9 cellular contexts compared by ENCODE assay signal in genomic region chr10:132407846-132408278, GRCh38. TPM values are rescaled to one million over a fixed set of nuclear protein-coding genes. Genes with fewer than 3 reads are reported as not detected.
DNase-seq lines count a peak whose midpoint lies in the region; ATAC-seq and TF ChIP-seq lines count a peak whose summit lies in the region.
"Had no signal": no experiment of that assay in that cellular context is flagged by ENCODE, and none has a peak within 500 bp of the region (broad histone marks: within the 10 kb centered on the region; RNA-seq: fewer than 3 reads in every experiment).

No MANE protein-coding gene starts in this region.

- no peaks in the 10 kb centered on the region for H3K9me3 ChIP-seq in IMR-90 (ENCODE audit: control insufficient read depth, insufficient read depth, low read length)

- peak; percentile 29 for DNase-seq in IMR-90
- peak; percentile 65 for DNase-seq in dermis blood vessel endothelial cell
- peak; percentile 96 for DNase-seq in mesendoderm
- DNase-seq in NOMO-1 treated with dmso at 0.1 percent for 144 hours (lab: John Stamatoyannopoulos, UW; ENCODE audit: unreplicated experiment), result no peak
- DNase-seq in DMS114 treated with DMSO at 0.1 percent for 48 hours (lab: John Stamatoyannopoulos, UW; ENCODE audit: unreplicated experiment), result no peak
- no peak for DNase-seq in pons (ENCODE audit: low spot score)

- intact Hi-C loops in IMR-90 (cut with micrococcal nuclease), result no loop called here

- WGBS in IMR-90 (ENCODE audit: extremely low coverage in 2 of 2, insufficient read length in 1 of 2), 2 experiments, result 28% methylated on average over 10 of the region's 17 CpGs; no CpG with 5 or more reads in 1 of the 2 experiments
- whole genome bisulfite sequencing in mesendoderm (ENCODE audit: extremely low coverage, insufficient coverage, low lambda C conversion rate), result no CpG with 5 or more reads among the region's 17 CpGs

- peak overlapping the region; percentile 88 for H4K5ac ChIP-seq in IMR-90 (ENCODE audit: low read depth, low read length)
- H4K5ac ChIP-seq in mesendoderm (ENCODE audit: low read length), result no peak overlapping the region

- H2BK120ac ChIP-seq in IMR-90 (ENCODE audit: low read depth, low read length) (peak overlapping the region; percentile 60; the same call in 1 of the 2 replicates), mesendoderm (ENCODE audit: low read depth, low read length) (peak overlapping the region; percentile 56)

- no TSS peak for BruUV-seq in IMR-90 (replicated peaks; lab: Mats Ljungman, UMichigan)

- no peak overlapping the region for H2BK20ac ChIP-seq in IMR-90 (ENCODE audit: low read depth, low read length)

- no peak overlapping the region for H2BK15ac ChIP-seq in IMR-90 (ENCODE audit: low read depth, low read length)
- no peak overlapping the region for H2BK15ac ChIP-seq in mesendoderm (replicated peaks; ENCODE audit: low read depth)

- H3K9me1 ChIP-seq in IMR-90 (ENCODE audit: insufficient read depth, low read length), result peaks cover 2% of the 10 kb centered on the region; the same call in 1 of the 2 replicates

- H3K56ac ChIP-seq in IMR-90 (ENCODE audit: extremely low read depth, insufficient read depth, low read length) (no peak overlapping the region), mesendoderm (ENCODE audit: low read length) (peak overlapping the region; percentile 74)

- no peak for TF ChIP-seq POLR2A in IMR-90 (IDR thresholded peaks at IDR 0.05; ENCODE audit: low read depth, low read length)

- TF ChIP-seq CTCF in 22Rv1 (IDR thresholded peaks at IDR 0.05) (no peak), IMR-90 (conservative IDR thresholded peaks at IDR 0.05; ENCODE audit: low read depth, low read length) (no peak)

- H4K20me1 ChIP-seq in IMR-90 (ENCODE audit: insufficient read depth, low read length), result 0 out of 2 replicates have a peak, but pooled peaks cover 7% of the 10 kb centered on the region

- H3K4ac ChIP-seq in IMR-90 (ENCODE audit: low read depth, low read length), result peak overlapping the region; percentile 65
- H3K4ac ChIP-seq in mesendoderm (ENCODE audit: low read depth, low read length), result peak overlapping the region; percentile 57

- peak overlapping the region; percentile 20 for H2BK5ac ChIP-seq in IMR-90 (ENCODE audit: low read depth, low read length, poor library complexity, severe bottlenecking)
- peak overlapping the region; percentile 10 for H2BK5ac ChIP-seq in mesendoderm (ENCODE audit: low read length)

- H3K14ac ChIP-seq in IMR-90 (replicated peaks; ENCODE audit: low read depth, low read length), result 0 out of 2 replicates have a peak overlapping the region, but pooled peaks have one; percentile 15

- dilution Hi-C loops in IMR-90 (cut with HindIII; ENCODE audit: low sequenced_read_pairs, unreplicated experiment), result no loop called here

- H2AK9ac ChIP-seq in IMR-90 (replicated peaks; ENCODE audit: low read depth, low read length, poor library complexity), result peak overlapping the region; percentile 17

- H4K91ac ChIP-seq in IMR-90 (ENCODE audit: insufficient read depth, low read depth, low read length), result peak overlapping the region; percentile 41; the same call in 1 of the 2 replicates

- peaks cover 7% of the 10 kb centered on the region for H3K79me2 ChIP-seq in mesendoderm (ENCODE audit: control insufficient read depth, insufficient read depth, low read length)

- H2AK5ac ChIP-seq in IMR-90 (ENCODE audit: low read depth, low read length) (no peak overlapping the region), mesendoderm (ENCODE audit: low read length) (no peak overlapping the region)

- in situ Hi-C loops in IMR-90 (cut with MboI; ENCODE audit: low sequenced_read_pairs), result no loop called here

- CTCF ChIA-PET in IMR-90 (lab: Yijun Ruan, JAX), result no interaction called here

- peak overlapping the region; percentile 72 to 92 for H4K8ac ChIP-seq in IMR-90 (ENCODE audit: low read depth in 2 of 2, low read length in 2 of 2)
- no peak overlapping the region for H4K8ac ChIP-seq in mesendoderm (ENCODE audit: low read depth, low read length)

- H3K23ac ChIP-seq in IMR-90 (ENCODE audit: low read depth, low read length), result no peak overlapping the region
- H3K23ac ChIP-seq in mesendoderm (ENCODE audit: low read length), result no peak overlapping the region

- H3K27ac ChIP-seq in 22Rv1 (peak overlapping the region; percentile 91), IMR-90 (ENCODE audit: insufficient read depth, low read length) (peak overlapping the region; percentile 20), mesendoderm (ENCODE audit: low read depth, low read length) (peak overlapping the region; percentile 71)
- H3K27ac ChIP-seq: SK-N-MC had no signal

- POLR2A ChIA-PET in IMR-90 (lab: Charles Lee; ENCODE audit: unreplicated experiment), result no interaction called here

- H3K36me3 ChIP-seq in IMR-90 (ENCODE audit: control insufficient read depth, insufficient read depth, low read length), result peaks cover 18% of the 10 kb centered on the region; the same call in 1 of the 2 replicates
- no peaks in the 10 kb centered on the region for H3K36me3 ChIP-seq in mesendoderm (ENCODE audit: control insufficient read depth, insufficient read depth, low read length)

- H3K9ac ChIP-seq in IMR-90 (ENCODE audit: low read depth, low read length), result no peak overlapping the region; the same call in 1 of the 2 replicates
- peak overlapping the region; percentile 38 for H3K9ac ChIP-seq in mesendoderm (ENCODE audit: low read length)

- H3K4me2 ChIP-seq in IMR-90 (ENCODE audit: low read depth, low read length) (no peak overlapping the region), mesendoderm (ENCODE audit: low read length) (peak overlapping the region; percentile 37)

- H3K4me3 ChIP-seq in IMR-90 (ENCODE audit: insufficient read depth, low read depth, low read length) (no peak overlapping the region), mesendoderm (ENCODE audit: low read length) (no peak overlapping the region)
- H3K4me3 ChIP-seq: SK-N-MC had no signal

- H3K27me3 ChIP-seq in IMR-90 (ENCODE audit: control insufficient read depth, insufficient read depth, low read length) (no peaks in the 10 kb centered on the region), mesendoderm (ENCODE audit: insufficient read depth, low read length, poor library complexity) (no peaks in the 10 kb centered on the region)

- peaks cover 6% of the 10 kb centered on the region; the same call in 1 of the 2 replicates for H3K4me1 ChIP-seq in IMR-90 (ENCODE audit: control insufficient read depth, insufficient read depth, low read length)
- H3K4me1 ChIP-seq in mesendoderm (ENCODE audit: control insufficient read depth, low read depth, low read length), result peaks cover 11% of the 10 kb centered on the region

- peak overlapping the region; percentile 75 for H2AFZ ChIP-seq in IMR-90 (replicated peaks; ENCODE audit: low read length, poor library complexity)

- H3K18ac ChIP-seq in IMR-90 (ENCODE audit: low read depth, low read length), result no peak overlapping the region; the same call in 1 of the 2 replicates
- H3K18ac ChIP-seq in mesendoderm (ENCODE audit: low read length), result peak overlapping the region; percentile 64

- H3K79me1 ChIP-seq in IMR-90 (ENCODE audit: low read depth in 1 of 2, low read length in 2 of 2), result peaks cover 0 to 16% of the 10 kb centered on the region in 2 experiments; a peak in 3 of 4 replicates
- peaks cover 5% of the 10 kb centered on the region for H3K79me1 ChIP-seq in mesendoderm (ENCODE audit: low read length)

- TF ChIP-seq RAD21 in IMR-90 (IDR thresholded peaks at IDR 0.05; ENCODE audit: low read length), result no peak

- ATAC-seq in IMR-90 (ENCODE audit: low read depth) (peak; percentile 72), GM21529 (IDR thresholded peaks at IDR 0.05; ENCODE audit: unreplicated experiment) (no peak)

TF ChIP-seq in IMR-90, 13 proteins besides CTCF, POLR2A, EP300 and RAD21:
- TF ChIP-seq RFX5 (IDR thresholded peaks at IDR 0.05; ENCODE audit: low read depth, low read length) (no peak), ELK1 (IDR thresholded peaks at IDR 0.05; ENCODE audit: borderline replicate concordance, low read depth, low read length) (no peak)
TF ChIP-seq in IMR-90: peak in this region for 0.

RNA-seq across cellular contexts. Expression of gene PWWP2B, which starts 10.9 kb away (rescaled TPM):
- total RNA-seq in IMR-90 (2012; rRNA removed) (1.9 and 2.2 TPM in 2 replicates), dermis blood vessel endothelial cell (15.1 and 16.3 TPM in 2 replicates)
- 1.7 and 2.1 TPM in 2 replicates for polyA plus RNA-seq in IMR-90 (2012; rRNA removed)
- 2.2 and 3.6 TPM in 2 replicates for polyA plus RNA-seq in IMR-90 (2012; cell fraction: cytosol; rRNA removed)
- polyA plus RNA-seq in IMR-90 (2012; cell fraction: nucleus; rRNA removed; ENCODE audit: low replicate concordance), result 1.8 and 4.6 TPM in 2 replicates
- polyA plus RNA-seq in mesendoderm (2013, experiment 1 of 2), result 4.0 TPM
- polyA plus RNA-seq in mesendoderm (2013, experiment 2 of 2), result 3.9 TPM

Comparison
In these comparisons a context has a peak if more than half of its experiments do, and no peak if none do; other contexts are left out.
1. H3K27ac ChIP-seq: peak in every context shown above with its lines; median percentile 91 in 22Rv1; 71 in mesendoderm; 20 in IMR-90.
2. DNase-seq: peak in IMR-90 (single experiment), dermis blood vessel endothelial cell (single experiment) and mesendoderm (single experiment); none in NOMO-1 treated with dmso at 0.1 percent for 144 hours (single experiment), DMS114 treated with DMSO at 0.1 percent for 48 hours (single experiment) and pons (single experiment).